In the genomic region with DNA sequence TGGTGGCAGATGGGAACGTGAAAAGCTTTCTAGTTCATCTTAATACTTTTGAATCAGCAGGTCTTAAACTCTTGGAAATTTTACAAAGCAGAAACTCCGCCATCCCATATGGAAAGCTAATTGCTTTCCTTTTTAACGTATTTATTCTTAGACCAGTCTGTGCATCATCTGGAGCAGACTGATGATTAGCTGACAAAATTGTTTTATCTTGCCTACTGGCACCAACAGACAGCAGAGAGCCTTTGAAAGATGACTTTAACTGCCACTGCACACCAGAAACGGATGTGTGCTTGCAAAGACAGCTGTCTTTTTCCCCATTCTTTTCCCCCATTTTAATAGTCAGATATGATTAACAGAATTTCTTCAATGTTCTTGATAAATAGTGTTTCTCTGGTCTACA, we compare ENCODE assay signal across 18 cellular contexts.
A peak's percentile ranks its signal among the peaks of the same experiment; 100 is the strongest.
DNase-seq lines count a peak whose midpoint lies in the region; ATAC-seq lines count a peak whose summit lies in the region.
"Had no signal": no experiment of that assay in that cellular context is flagged by ENCODE, and none has a peak within 500 bp of the region (broad histone marks: within the 10 kb centered on the region; RNA-seq: fewer than 3 reads in every experiment).

No MANE protein-coding gene starts in this region.

- H3K36me3 ChIP-seq in SJCRH30: no peaks in the 10 kb centered on the region

- DNase-seq in NCI-H146 (lab: John Stamatoyannopoulos, UW): peak; percentile 47
- peak; percentile 61 for DNase-seq in NCI-H2081 treated with DMSO at 0.1 percent for 48 hours (lab: John Stamatoyannopoulos, UW)
- no peak for DNase-seq in SJCRH30
- DNase-seq in left kidney (ENCODE audit: low read depth, low spot score): peak; percentile 23
- DNase-seq in NCI-H526 (lab: John Stamatoyannopoulos, UW): no peak
- no peak for DNase-seq in occipital lobe (lab: John Stamatoyannopoulos, UW)
- DNase-seq: ACHN, DMS79, H7, NCI-H1436, NCI-H2107, PC-9, SW 1271, T-helper 2 cell had no signal

- peak overlapping the region; percentile 80 for H3K27ac ChIP-seq in SJCRH30
- H3K27ac ChIP-seq: C4-2B, HL-60, PC-9 had no signal

- no peaks in the 10 kb centered on the region for H3K9me3 ChIP-seq in SJCRH30 (replicated peaks)

- H3K4me3 ChIP-seq in SJCRH30: no peak overlapping the region
- H3K4me3 ChIP-seq: PC-9 had no signal

- H3K27me3 ChIP-seq in SJCRH30: no peaks in the 10 kb centered on the region

- ATAC-seq in HG03095 (IDR thresholded peaks at IDR 0.05; ENCODE audit: unreplicated experiment) (no peak), GM21515 (IDR thresholded peaks at IDR 0.05; ENCODE audit: unreplicated experiment) (no peak)

- peaks cover 36% of the 10 kb centered on the region for H3K4me1 ChIP-seq in SJCRH30

Comparison
In these comparisons a context has a peak if more than half of its experiments do, and no peak if none do; other contexts are left out.
1. DNase-seq: peak in NCI-H146 (single experiment), NCI-H2081 treated with DMSO at 0.1 percent for 48 hours (single experiment) and left kidney (single experiment); none in SJCRH30 (0 of 2), NCI-H526 (0 of 2) and occipital lobe (single experiment).